8 cellular contexts compared by ENCODE assay signal in the genomic region with DNA sequence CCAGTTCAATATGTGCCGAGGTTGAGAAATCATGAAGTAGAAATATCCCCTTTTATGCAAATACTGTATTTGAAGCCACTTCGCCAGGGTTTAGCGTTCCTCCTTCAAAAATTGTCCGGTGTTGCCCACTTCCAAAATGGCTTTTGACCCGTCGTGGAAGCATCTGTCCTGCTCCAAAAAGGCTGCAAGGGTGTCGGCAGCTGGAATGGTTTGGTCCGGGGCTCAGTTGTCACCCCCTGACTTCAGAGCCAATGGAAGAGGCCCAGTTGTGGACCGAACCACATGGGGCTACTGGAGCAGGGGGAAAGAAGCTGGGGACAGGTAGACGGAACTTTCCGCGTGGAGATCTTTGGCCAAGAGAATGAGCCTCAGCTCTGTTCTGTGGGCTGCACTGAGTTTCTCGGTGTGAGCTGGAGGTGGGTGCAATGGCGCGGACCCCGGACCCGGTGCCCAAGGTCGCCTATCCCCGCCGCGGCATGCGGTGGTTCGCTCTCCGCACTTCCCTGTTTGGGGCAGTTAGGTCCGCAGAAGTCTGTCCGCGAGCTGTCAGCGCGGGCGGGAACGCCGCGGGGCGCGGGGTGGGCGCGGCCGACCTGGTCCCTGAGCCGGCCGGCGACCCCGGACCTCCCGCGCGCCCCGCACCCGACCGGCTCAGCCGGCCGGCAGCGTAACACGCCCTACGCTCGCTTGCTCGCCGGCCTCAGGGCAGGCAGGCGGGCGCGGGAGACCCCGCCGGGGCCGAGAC. TPM values are rescaled to one million over a fixed set of nuclear protein-coding genes. Genes with fewer than 3 reads are reported as not detected.
DNase-seq lines count a peak whose midpoint lies in the region; ATAC-seq and TF ChIP-seq lines count a peak whose summit lies in the region.

ANKRD13A (plus strand) TSS at position 527 of the 745 bp plus-strand sequence. CDS start 259 bp downstream, outside the sequence.

- intact Hi-C loops in Calu3 (cut with micrococcal nuclease; ENCODE audit: unreplicated experiment) = loop anchor here (5.0 kb wide), 1 partner anchor 47 kb away; no protein-coding TSS in a partner anchor

- BruUV-seq in Calu3 (replicated peaks; lab: Mats Ljungman, UMichigan) = no TSS peak

- peak; percentile 42 for ATAC-seq in GM21619 (IDR thresholded peaks at IDR 0.05; ENCODE audit: unreplicated experiment)
- ATAC-seq in esophagus mucosa = peak; percentile 84

- peak within 1 kb of the TSS; percentile 100 for H3K27ac Mint-ChIP-seq in Calu3 (ENCODE audit: unreplicated experiment)

- H3K9me3 ChIP-seq in KOPT-K1 (ENCODE audit: insufficient read depth, low read length, poor library complexity, severe bottlenecking) (no peaks in the 10 kb centered on the region), Peyer's patch (no peaks in the 10 kb centered on the region), muscle layer of colon (ENCODE audit: low read length) (no peaks in the 10 kb centered on the region)

- TF ChIP-seq POLR2A in Peyer's patch (IDR thresholded peaks at IDR 0.05) = peak; percentile 57 to 80

- TF ChIP-seq CTCF in Calu3 (IDR thresholded peaks at IDR 0.05; ENCODE audit: unreplicated experiment) = no peak
- peak in 1 of 6 experiments; percentile 21 for TF ChIP-seq CTCF in Peyer's patch (IDR thresholded peaks at IDR 0.05)

- H3K4me3 ChIP-seq in Peyer's patch (peak within 1 kb of the TSS; percentile 90 to 97 (median 96)), muscle layer of colon (ENCODE audit: low read depth in 1 of 2, low read length in 2 of 2) (peak within 1 kb of the TSS; percentile 63 to 87)

- H3K4me3 Mint-ChIP-seq in Calu3 (ENCODE audit: low read depth, unreplicated experiment) = peak within 1 kb of the TSS; percentile 97

- peaks cover 15% of the 10 kb centered on the region for H3K36me3 ChIP-seq in KOPT-K1 (ENCODE audit: insufficient read depth, low read length)
- H3K36me3 ChIP-seq in Peyer's patch = peaks cover 0 to 7% (median 0%) of the 10 kb centered on the region in 3 donors
- no peaks in the 10 kb centered on the region for H3K36me3 ChIP-seq in muscle layer of colon (ENCODE audit: insufficient read depth, low read length)

- H3K4me1 ChIP-seq in Peyer's patch (peaks cover 0 to 48% (median 9%) of the 10 kb centered on the region in 4 donors), muscle layer of colon (ENCODE audit: insufficient read depth, low read length) (peaks cover 27% of the 10 kb centered on the region)

- peak; percentile 89 for DNase-seq in Calu3
- peak; percentile 86 to 95 (median 86) for DNase-seq in Peyer's patch
- DNase-seq in activated T-cell treated with anti-CD3 and anti-CD28 coated beads, Interleukin-2, amount 50 U/mL, for 48 hours = peak; percentile 90 to 92
- peak; percentile 66 to 76 for DNase-seq in stimulated activated CD8-positive, alpha-beta memory T cell treated with anti-CD3 and anti-CD28 coated beads, Interleukin-7, amount 100 ng/mL, for 1 hour (ENCODE audit: low read depth in 2 of 2)

- H3K27me3 ChIP-seq in Peyer's patch (no peaks in the 10 kb centered on the region), muscle layer of colon (ENCODE audit: control insufficient read depth in 1 of 2, insufficient read depth in 2 of 2, low read length in 2 of 2) (no peaks in the 10 kb centered on the region)

- no peaks in the 10 kb centered on the region for H3K27me3 Mint-ChIP-seq in Calu3 (ENCODE audit: unreplicated experiment)

- no peaks in the 10 kb centered on the region for H3K9me3 Mint-ChIP-seq in Calu3 (ENCODE audit: low read depth, unreplicated experiment)

- peaks cover 38% of the 10 kb centered on the region for H3K4me1 Mint-ChIP-seq in Calu3 (ENCODE audit: low read depth, unreplicated experiment)

- H3K27ac ChIP-seq in KOPT-K1 (ENCODE audit: low read depth, low read length, poor library complexity, severe bottlenecking) = peak within 1 kb of the TSS; percentile 83
- peak within 1 kb of the TSS; percentile 81 to 92 (median 84) for H3K27ac ChIP-seq in Peyer's patch
- H3K27ac ChIP-seq in muscle layer of colon (ENCODE audit: low read depth, low read length) = peak within 1 kb of the TSS; percentile 70

- peak within 1 kb of the TSS; percentile 49 for H3K9ac ChIP-seq in muscle layer of colon (ENCODE audit: low read length)

- H3K36me3 Mint-ChIP-seq in Calu3 (ENCODE audit: insufficient read depth, unreplicated experiment) = peaks cover 45% of the 10 kb centered on the region

- CTCF ChIA-PET in Calu3 (lab: Charles Lee) = interaction anchor here (0.6 to 1.7 kb wide), 2 partner anchors 432 to 504 kb away, joined by 4 to 7 read pairs; no protein-coding TSS in a partner anchor

RNA-seq across cellular contexts. Expression of gene ANKRD13A, which starts in this region (rescaled TPM):
- total RNA-seq in Calu3 (2022) (34.5 and 40.4 TPM in 2 replicates), Peyer's patch (100 to 1,000 TPM in 1 of 4 donors, 10 to 100 TPM in 3; 81.3 to 124 (median 92.1) TPM), esophagus mucosa (31.8 TPM)

Comparison
In these comparisons a context has a peak if more than half of its experiments do, and no peak if none do; other contexts are left out.
1. Peak in every context shown above with its lines: DNase-seq, ATAC-seq, H3K4me3 ChIP-seq and H3K27ac ChIP-seq.